12 cellular contexts compared by ENCODE assay signal in genomic region chr4:140635606-140636005, GRCh38.
DNase-seq lines count a peak whose midpoint lies in the region; ATAC-seq, FAIRE-seq and TF ChIP-seq lines count a peak whose summit lies in the region.
"Had no signal": no experiment of that assay in that cellular context is flagged by ENCODE, and none has a peak within 500 bp of the region (broad histone marks: within the 10 kb centered on the region; RNA-seq: fewer than 3 reads in every experiment).

No MANE protein-coding gene starts in this region.

- no peak overlapping the region for H4K5ac ChIP-seq in H9 (ENCODE audit: insufficient read length, low read depth, low read length)

- no peak overlapping the region for H4K8ac ChIP-seq in H9 (replicated peaks; ENCODE audit: insufficient read length, low read depth, low read length)

- H3K23ac ChIP-seq in H9 (ENCODE audit: insufficient read length, low read depth, low read length) = no peak overlapping the region

- FAIRE-seq in astrocyte (lab: Jason Lieb, UNC) = no peak

- no peak overlapping the region for H3T11ph ChIP-seq in H9 (ENCODE audit: low read length)

- H4K20me1 ChIP-seq in H9 (ENCODE audit: control insufficient read depth, insufficient read depth, insufficient read length) (no peaks in the 10 kb centered on the region), astrocyte (ENCODE audit: insufficient read depth, low read length) (no peaks in the 10 kb centered on the region)

- ATAC-seq in stimulated activated naive CD8-positive, alpha-beta T cell treated with anti-CD3 and anti-CD28 coated beads, Interleukin-15, Interleukin-2, amounts not matched to agents 100 U/mL and 50 U/mL, for 24 hours = no peak
- no peak for ATAC-seq in HG03439 (IDR thresholded peaks at IDR 0.05; ENCODE audit: unreplicated experiment)
- ATAC-seq in HG02870 (IDR thresholded peaks at IDR 0.05; ENCODE audit: unreplicated experiment) = no peak
- ATAC-seq: natural killer cell treated with Interleukin-12 subunit alpha and Interleukin-12 subunit beta and Interleukin-15 and Interleukin-18, amount 100 ng/mL, for 72 hours had no signal

- 0 out of 7 replicates have a peak overlapping the region, but pooled peaks of 1 of the 3 experiments have one; percentile 10 for H3K27ac Mint-ChIP-seq in H9
- peak overlapping the region; percentile 54 for H3K27ac Mint-ChIP-seq in astrocyte (ENCODE audit: unreplicated experiment)
- H3K27ac Mint-ChIP-seq: natural killer cell treated with Interleukin-12 subunit alpha and Interleukin-12 subunit beta and Interleukin-15 and Interleukin-18, amount 100 ng/mL, for 72 hours had no signal

- H2BK12ac ChIP-seq in H9 (ENCODE audit: insufficient read length, low read depth, low read length) = no peak overlapping the region

- H3K4me1 ChIP-seq in H9 (ENCODE audit: insufficient read depth, low read length) (no peaks in the 10 kb centered on the region), astrocyte (ENCODE audit: insufficient read depth, low read length) (peaks cover 8% of the 10 kb centered on the region)

- no peak overlapping the region for H2BK5ac ChIP-seq in H9 (ENCODE audit: insufficient read length, low read length)

- no CpG with 5 or more reads among the region's 6 CpGs for WGBS in H9 (ENCODE audit: extremely low coverage, insufficient read length, low lambda C conversion rate)

- H3K4me1 Mint-ChIP-seq in H9 (peaks cover 12 to 15% of the 10 kb centered on the region in 2 experiments), astrocyte (ENCODE audit: low read depth, unreplicated experiment) (peaks cover 18% of the 10 kb centered on the region)

- no peak overlapping the region for H2AK5ac ChIP-seq in H9 (ENCODE audit: insufficient read length, low read length)

- H3K36me3 Mint-ChIP-seq in H9 (ENCODE audit: insufficient read depth in 1 of 3, low read depth in 3 of 3) = no peaks in the 10 kb centered on the region
- peaks cover 19% of the 10 kb centered on the region for H3K36me3 Mint-ChIP-seq in astrocyte (ENCODE audit: low read depth, unreplicated experiment)
- H3K36me3 Mint-ChIP-seq: natural killer cell treated with Interleukin-12 subunit alpha and Interleukin-12 subunit beta and Interleukin-15 and Interleukin-18, amount 100 ng/mL, for 72 hours had no signal

- H3K9ac ChIP-seq in H9 (ENCODE audit: extremely low read depth, insufficient read length, low read length) (no peak overlapping the region), astrocyte (ENCODE audit: low read length) (no peak overlapping the region)

- H3K4me2 ChIP-seq in H9 (ENCODE audit: insufficient read depth, insufficient read length, low read length) = no peak overlapping the region
- H3K4me2 ChIP-seq in astrocyte (ENCODE audit: low read length) = peak overlapping the region; percentile 57

- H3K18ac ChIP-seq in H9 (ENCODE audit: insufficient read length, low read depth, low read length) = no peak overlapping the region

- no peak overlapping the region for H2BK15ac ChIP-seq in H9 (ENCODE audit: low read depth, low read length)

- no peak overlapping the region for H2BK120ac ChIP-seq in H9 (ENCODE audit: low read depth, low read length, poor library complexity, severe bottlenecking)

- H2BK20ac ChIP-seq in H9 (ENCODE audit: low read depth, low read length, poor library complexity, severe bottlenecking) = no peak overlapping the region

- H3K4me3 ChIP-seq in astrocyte (ENCODE audit: insufficient read depth, low read depth, low read length) (no peak overlapping the region), retinal pigment epithelial cell (ENCODE audit: low read length) (no peak overlapping the region)

- no peak overlapping the region for H2AFZ ChIP-seq in H9 (ENCODE audit: low read length)
- H2AFZ ChIP-seq in astrocyte (ENCODE audit: low read depth, low read length) = no peak overlapping the region

- H3K79me1 ChIP-seq in H9 (ENCODE audit: insufficient read depth, low read depth, low read length, poor library complexity, severe bottlenecking) = no peaks in the 10 kb centered on the region

- H3K27me3 Mint-ChIP-seq in H9 (ENCODE audit: low read depth) (no peaks in the 10 kb centered on the region; the same call in 1 of the 2 replicates), astrocyte (ENCODE audit: low read depth, unreplicated experiment) (no peaks in the 10 kb centered on the region)

- H3K14ac ChIP-seq in H9 (ENCODE audit: insufficient read depth, low read length) = no peak overlapping the region

- no peaks in the 10 kb centered on the region for H3K79me2 ChIP-seq in H9 (ENCODE audit: insufficient read depth, low read length)
- no peaks in the 10 kb centered on the region for H3K79me2 ChIP-seq in astrocyte (ENCODE audit: insufficient read depth, low read length)

- no peaks in the 10 kb centered on the region for H3K27me3 ChIP-seq in H9 (ENCODE audit: insufficient read depth, low read length)
- no peaks in the 10 kb centered on the region for H3K27me3 ChIP-seq in astrocyte (ENCODE audit: insufficient read depth, low read length)

- peak; percentile 44 for DNase-seq in H9
- peak; percentile 42 for DNase-seq in astrocyte (ENCODE audit: low read depth)
- peak; percentile 72 for DNase-seq in iPS-NIHi11 (ENCODE audit: low spot score)
- peak; percentile 36 for DNase-seq in retinal pigment epithelial cell (ENCODE audit: low read depth)
- DNase-seq in stimulated activated naive CD8-positive, alpha-beta T cell treated with anti-CD3 and anti-CD28 coated beads, Interleukin-15, Interleukin-2, amounts not matched to agents 100 U/mL and 50 U/mL, for 24 hours = no peak
- no peak for DNase-seq in activated CD4-positive, CD25-positive, alpha-beta regulatory T cell treated with anti-CD3 and anti-CD28 coated beads, Interleukin-2, amount 50 U/mL, for 72 hours
- DNase-seq: activated gamma-delta T cell, DMS153, NCI-H524 had no signal

- no peak overlapping the region for H4K91ac ChIP-seq in H9 (ENCODE audit: insufficient read length, low read depth, low read length)

- H3K23me2 ChIP-seq in H9 (ENCODE audit: insufficient read length, low read depth, low read length, poor library complexity, severe bottlenecking) = no peaks in the 10 kb centered on the region

- no peak overlapping the region for H3K27ac ChIP-seq in H9 (ENCODE audit: insufficient read length, low read depth, low read length)
- H3K27ac ChIP-seq in astrocyte (ENCODE audit: low read depth, low read length) = no peak overlapping the region

- H3K9me3 ChIP-seq in H9 (ENCODE audit: control insufficient read depth, low read depth, low read length) (no peaks in the 10 kb centered on the region), astrocyte (ENCODE audit: insufficient read depth, low read depth, low read length) (no peaks in the 10 kb centered on the region)

- no peak overlapping the region for H3K56ac ChIP-seq in H9 (ENCODE audit: insufficient read length, low read depth, low read length)

- no peaks in the 10 kb centered on the region for H3K36me3 ChIP-seq in astrocyte (ENCODE audit: insufficient read depth, low read length)

- TF ChIP-seq CTCF in H9 (conservative IDR thresholded peaks at IDR 0.05) (no peak), astrocyte (IDR thresholded peaks at IDR 0.05; ENCODE audit: insufficient read depth, low read depth, low read length) (no peak), retinal pigment epithelial cell (conservative IDR thresholded peaks at IDR 0.05; ENCODE audit: low read depth, low read length) (no peak)

- H3K4me3 Mint-ChIP-seq in H9 = no peak overlapping the region
- no peak overlapping the region for H3K4me3 Mint-ChIP-seq in astrocyte (ENCODE audit: unreplicated experiment)
- H3K4me3 Mint-ChIP-seq: natural killer cell treated with Interleukin-12 subunit alpha and Interleukin-12 subunit beta and Interleukin-15 and Interleukin-18, amount 100 ng/mL, for 72 hours had no signal

- no peak overlapping the region for H3K4ac ChIP-seq in H9 (ENCODE audit: low read depth, low read length)

- H3K9me3 Mint-ChIP-seq in H9 (no peaks in the 10 kb centered on the region), astrocyte (ENCODE audit: unreplicated experiment) (no peaks in the 10 kb centered on the region)
- H3K9me3 Mint-ChIP-seq: natural killer cell treated with Interleukin-12 subunit alpha and Interleukin-12 subunit beta and Interleukin-15 and Interleukin-18, amount 100 ng/mL, for 72 hours had no signal

Comparison
In these comparisons a context has a peak if more than half of its experiments do, and no peak if none do; other contexts are left out.
1. DNase-seq: peak in H9 (single experiment), astrocyte (single experiment), iPS-NIHi11 (single experiment) and retinal pigment epithelial cell (single experiment); none in stimulated activated naive CD8-positive, alpha-beta T cell treated with anti-CD3 and anti-CD28 coated beads, Interleukin-15, Interleukin-2, amounts not matched to agents 100 U/mL and 50 U/mL, for 24 hours (single experiment) and activated CD4-positive, CD25-positive, alpha-beta regulatory T cell treated with anti-CD3 and anti-CD28 coated beads, Interleukin-2, amount 50 U/mL, for 72 hours (single experiment).